Comparison of ENCODE assay signal across 26 cellular contexts in genomic region chr2:232416521-232417470, GRCh38. TPM values are rescaled to one million over a fixed set of nuclear protein-coding genes. Genes with fewer than 3 reads are reported as not detected.
"Had no signal": no experiment of that assay in that cellular context is flagged by ENCODE, and none has a peak within 500 bp of the region (broad histone marks: within the 10 kb centered on the region; RNA-seq: fewer than 3 reads in every experiment).

No MANE protein-coding gene starts in this region.

- H3K27ac ChIP-seq: adrenal gland, esophagus muscularis mucosa, heart right ventricle, prostate gland, right atrium auricular region, stomach, VCaP had no signal

- H3K4me1 ChIP-seq: prostate gland had no signal

- DNase-seq: activated CD4-positive, alpha-beta T cell treated with anti-CD3 and anti-CD28 coated beads, Interleukin-2, amount 50 U/mL, for 1 hour; activated CD4-positive, CD25-positive, alpha-beta regulatory T cell treated with anti-CD3 and anti-CD28 coated beads, Interleukin-2, amount 50 U/mL, for 72 hours; activated CD8-positive, alpha-beta memory T cell treated with anti-CD3 and anti-CD28 coated beads for 24 hours; activated CD8-positive, alpha-beta memory T cell treated with anti-CD3 and anti-CD28 coated beads, Interleukin-2, amount 50 U/mL, for 48 hours; activated gamma-delta T cell; activated T-cell treated with anti-CD3 and anti-CD28 coated beads, Interleukin-2, amount 50 U/mL, for 48 hours; effector CD4-positive, alpha-beta T cell; heart right ventricle; left colon; stimulated activated CD4-positive, alpha-beta T cell treated with anti-CD3 and anti-CD28 coated beads, Interleukin-4, amount 100 ng/mL, for 1 hour; stomach; trophoblast cell had no signal

- H3K9me3 ChIP-seq: adrenal gland, esophagus muscularis mucosa, prostate gland, right atrium auricular region had no signal

- H3K36me3 ChIP-seq: adrenal gland, esophagus muscularis mucosa, heart right ventricle, prostate gland, right atrium auricular region, stomach had no signal

- H3K4me3 ChIP-seq: adrenal gland, esophagus muscularis mucosa, heart right ventricle, prostate gland, right atrium auricular region, smooth muscle cell, stomach had no signal

- FAIRE-seq: bronchial epithelial cell had no signal

- ATAC-seq: activated naive CD4-positive, alpha-beta T cell treated with anti-CD3 and anti-CD28 coated beads, Interleukin-2, amount 50 U/mL, for 72 hours; heart right ventricle; left colon had no signal

- H3K4me2 ChIP-seq: smooth muscle cell had no signal

RNA-seq across cellular contexts. Expression of gene ALPG, which starts 10.2 kb away (rescaled TPM):
- total RNA-seq: activated naive CD4-positive, alpha-beta T cell treated with anti-CD3 and anti-CD28 coated beads, Interleukin-2, amount 50 U/mL, for 72 hours; adrenal gland; bronchial epithelial cell; cerebellum; esophagus muscularis mucosa; heart right ventricle; lung microvascular endothelial cell; mononuclear cell; omental fat pad; right atrium auricular region; smooth muscle cell; stomach; temporal lobe had no signal
- polyA plus RNA-seq: adrenal gland, heart right ventricle, neural cell, smooth muscle cell, stomach had no signal

RNA-seq across cellular contexts. Expression of gene ALPP, which starts 38.2 kb away (rescaled TPM):
- total RNA-seq: adrenal gland, bronchial epithelial cell, cerebellum, heart right ventricle, lung microvascular endothelial cell, mononuclear cell, omental fat pad, right atrium auricular region, stomach, temporal lobe had no signal
- polyA plus RNA-seq: adrenal gland, heart right ventricle, neural cell, smooth muscle cell, stomach had no signal

RNA-seq across cellular contexts. Expression of gene ALPI, which starts 39.2 kb away (rescaled TPM):
- total RNA-seq: activated naive CD4-positive, alpha-beta T cell treated with anti-CD3 and anti-CD28 coated beads, Interleukin-2, amount 50 U/mL, for 72 hours; adrenal gland; bronchial epithelial cell; cerebellum; heart right ventricle; lung microvascular endothelial cell; mononuclear cell; omental fat pad; prostate gland; right atrium auricular region; smooth muscle cell; temporal lobe had no signal
- polyA plus RNA-seq: adrenal gland, heart right ventricle, neural cell, smooth muscle cell, stomach had no signal
